ENCODE assay signal across 15 cellular contexts in genomic region chr11:2702771-2703486, GRCh38. TPM values are rescaled to one million over a fixed set of nuclear protein-coding genes. Genes with fewer than 3 reads are reported as not detected.
DNase-seq lines count a peak whose midpoint lies in the region; ATAC-seq, FAIRE-seq and TF ChIP-seq lines count a peak whose summit lies in the region.
"Had no signal": no experiment of that assay in that cellular context is flagged by ENCODE, and none has a peak within 500 bp of the region (broad histone marks: within the 10 kb centered on the region; RNA-seq: fewer than 3 reads in every experiment).

No MANE protein-coding gene starts in this region.

- H3K4me3 ChIP-seq in DOHH2 (ENCODE audit: low read length) (no peak overlapping the region), OCI-LY1 (ENCODE audit: low read depth, low read length, poor library complexity, severe bottlenecking) (no peak overlapping the region), kidney (ENCODE audit: low read length in 2 of 2) (no peak overlapping the region)
- H3K4me3 ChIP-seq: ovary, Peyer's patch had no signal

- intact Hi-C loops in kidney (cut with DNase I) = no loop called here
- intact Hi-C loops in sciatic nerve (cut with DNase I) = no loop called here

- H3F3A ChIP-seq in DOHH2 (ENCODE audit: control insufficient read depth, insufficient read depth) = no peaks in the 10 kb centered on the region
- H3F3A ChIP-seq in OCI-LY1 (ENCODE audit: insufficient read depth, low read length) = no peaks in the 10 kb centered on the region

- DNase-seq in kidney (peak; percentile 68), sciatic nerve (ENCODE audit: low spot score) (peak; percentile 55), DMS114 treated with DMSO at 0.1 percent for 48 hours (lab: John Stamatoyannopoulos, UW; ENCODE audit: unreplicated experiment) (no peak), T-helper 1 cell (no peak)
- DNase-seq: activated CD8-positive, alpha-beta T cell treated with anti-CD3 and anti-CD28 coated beads for 36 hours; amniotic stem cell; cerebellar nuclear complex; NCI-H2029; NCI-H748 treated with DMSO at 0.1 percent for 48 hours had no signal

- ATAC-seq in sciatic nerve (no peak), GM21737 (IDR thresholded peaks at IDR 0.05; ENCODE audit: unreplicated experiment) (no peak)
- ATAC-seq: activated CD8-positive, alpha-beta T cell treated with anti-CD3 and anti-CD28 coated beads for 36 hours had no signal

- no peak overlapping the region for H2AFZ ChIP-seq in OCI-LY1 (ENCODE audit: low read length)

- H3K4me1 ChIP-seq in DOHH2 (ENCODE audit: control insufficient read depth, low read length) (peaks cover 42% of the 10 kb centered on the region), OCI-LY1 (ENCODE audit: insufficient read depth, low read length, severe bottlenecking) (peaks cover 45% of the 10 kb centered on the region), kidney (ENCODE audit: control insufficient read depth in 1 of 2, insufficient read depth in 1 of 2, low read depth in 1 of 2, low read length in 2 of 2) (peaks cover 6 to 8% of the 10 kb centered on the region in 2 donors)

- no peaks in the 10 kb centered on the region for H3K9me3 ChIP-seq in DOHH2 (ENCODE audit: control insufficient read depth, insufficient read depth, low read length)
- H3K9me3 ChIP-seq in OCI-LY1 (ENCODE audit: low read length) = no peaks in the 10 kb centered on the region
- no peaks in the 10 kb centered on the region for H3K9me3 ChIP-seq in kidney (ENCODE audit: control insufficient read depth in 1 of 2, low read length in 2 of 2)
- H3K9me3 ChIP-seq: ovary, Peyer's patch had no signal

- H4K20me1 ChIP-seq in DOHH2 (ENCODE audit: control insufficient read depth, insufficient read depth, low read depth, low read length) = 0 out of 2 replicates have a peak, but pooled peaks cover 2% of the 10 kb centered on the region
- no peaks in the 10 kb centered on the region for H4K20me1 ChIP-seq in OCI-LY1 (ENCODE audit: insufficient read depth, low read length)

- TF ChIP-seq CTCF in DOHH2 (IDR thresholded peaks at IDR 0.05; ENCODE audit: low read depth, low read length, poor library complexity, severe bottlenecking) (no peak), OCI-LY1 (IDR thresholded peaks at IDR 0.05; ENCODE audit: low read length) (no peak), kidney (IDR thresholded peaks at IDR 0.05; ENCODE audit: borderline replicate concordance, extremely low read depth, insufficient read depth) (no peak)

- peak overlapping the region; percentile 42 for H3K4me2 ChIP-seq in DOHH2 (ENCODE audit: low read length)
- H3K4me2 ChIP-seq in OCI-LY1 (ENCODE audit: low read length) = peak overlapping the region; percentile 29; the same call in 1 of the 2 replicates

- H3K79me2 ChIP-seq in DOHH2 (ENCODE audit: control insufficient read depth, low read length) (peaks cover 18% of the 10 kb centered on the region), OCI-LY1 (ENCODE audit: insufficient read depth, low read length) (peaks cover 9% of the 10 kb centered on the region)

- no peak for FAIRE-seq in kidney (lab: Jason Lieb, UNC)

- H3K27ac ChIP-seq in DOHH2 (ENCODE audit: low read depth, low read length) (no peak overlapping the region), OCI-LY1 (ENCODE audit: low read depth, low read length, poor library complexity, severe bottlenecking) (peak overlapping the region; percentile 42), kidney (ENCODE audit: low read depth in 2 of 2, low read length in 2 of 2) (no peak overlapping the region)
- H3K27ac ChIP-seq: C4-2B, ovary, Peyer's patch had no signal

- no peaks in the 10 kb centered on the region for H3K9me2 ChIP-seq in DOHH2 (replicated peaks; ENCODE audit: control insufficient read depth, low read length)
- H3K9me2 ChIP-seq in OCI-LY1 (ENCODE audit: low read depth, low read length) = no peaks in the 10 kb centered on the region

- H3K36me3 ChIP-seq in DOHH2 (ENCODE audit: control insufficient read depth, low read length) (no peaks in the 10 kb centered on the region), OCI-LY1 (ENCODE audit: insufficient read depth, low read length) (no peaks in the 10 kb centered on the region; the same call in 1 of the 2 replicates), kidney (ENCODE audit: control insufficient read depth in 1 of 2, insufficient read depth in 2 of 2, low read length in 2 of 2) (no peaks in the 10 kb centered on the region)
- H3K36me3 ChIP-seq: ovary, Peyer's patch had no signal

- H3K9ac ChIP-seq in OCI-LY1 (ENCODE audit: low read length) = no peak overlapping the region; the same call in 1 of the 2 replicates
- no peak overlapping the region for H3K9ac ChIP-seq in kidney (ENCODE audit: low read length in 2 of 2)

- H3K27me3 ChIP-seq in DOHH2 (ENCODE audit: control insufficient read depth, low read length) (no peaks in the 10 kb centered on the region), OCI-LY1 (ENCODE audit: insufficient read depth, low read length) (no peaks in the 10 kb centered on the region)
- H3K27me3 ChIP-seq: ovary, Peyer's patch had no signal

RNA-seq across cellular contexts. Expression of gene KCNQ1OT1, which starts 3.1 kb away (rescaled TPM):
- total RNA-seq in kidney (4.4 TPM), sciatic nerve (7.2 TPM)
- polyA plus RNA-seq in kidney (ENCODE audit: insufficient read depth, low read depth, low replicate concordance) = 0.22 TPM

Comparison
In these comparisons a context has a peak if more than half of its experiments do, and no peak if none do; other contexts are left out.
1. DNase-seq: peak in kidney (single experiment) and sciatic nerve (single experiment); none in DMS114 treated with DMSO at 0.1 percent for 48 hours (single experiment) and T-helper 1 cell (0 of 5).